Comparison of ENCODE assay signal across 20 cellular contexts in genomic region chr10:78313047-78313381, GRCh38.
"Had no signal": no experiment of that assay in that cellular context is flagged by ENCODE, and none has a peak within 500 bp of the region (broad histone marks: within the 10 kb centered on the region; RNA-seq: fewer than 3 reads in every experiment).

No MANE protein-coding gene starts in this region.

- H3K36me3 ChIP-seq: adrenal gland, ascending aorta, brain microvascular endothelial cell, left lung, pancreas, spleen, thyroid gland had no signal

- H3K27me3 ChIP-seq: adrenal gland, ascending aorta, brain microvascular endothelial cell, left lung, pancreas, spleen, thyroid gland had no signal

- H3K4me3 ChIP-seq: adrenal gland, ascending aorta, left lung, pancreas, spleen, thyroid gland had no signal

- H3K27ac ChIP-seq: adrenal gland, brain microvascular endothelial cell, left lung, pancreas, spleen had no signal

- DNase-seq: activated naive CD4-positive, alpha-beta T cell; activated T-cell treated with anti-CD3 and anti-CD28 coated beads, Interleukin-2, amount 50 U/mL, for 24 hours; brain microvascular endothelial cell; central memory CD4-positive, alpha-beta T cell; effector memory CD4-positive, alpha-beta T cell; foreskin melanocyte; hippocampal formation; left lung; nephron progenitor cell; spleen; stimulated activated CD4-positive, alpha-beta T cell treated with anti-CD3 and anti-CD28 coated beads, Interleukin-4, amount 100 ng/mL, for 1 hour; stimulated activated naive CD4-positive, alpha-beta T cell; substantia nigra; T-helper 1 cell; thyroid gland had no signal

- H3K9me3 ChIP-seq: adrenal gland, ascending aorta, left lung, pancreas, spleen, thyroid gland had no signal

- ATAC-seq: activated T-helper 17 cell treated with anti-CD3 and anti-CD28 coated beads, Interleukin-2, amount 50 U/mL, for 72 hours; WTC11 had no signal

- H3K4me1 ChIP-seq: left lung, pancreas, spleen had no signal
